25 cellular contexts compared by ENCODE assay signal in genomic region chr11:123157995-123158394, GRCh38. TPM values are rescaled to one million over a fixed set of nuclear protein-coding genes. Genes with fewer than 3 reads are reported as not detected.
DNase-seq lines count a peak whose midpoint lies in the region; ATAC-seq, FAIRE-seq and TF ChIP-seq lines count a peak whose summit lies in the region.
"Had no signal": no experiment of that assay in that cellular context is flagged by ENCODE, and none has a peak within 500 bp of the region (broad histone marks: within the 10 kb centered on the region; RNA-seq: fewer than 3 reads in every experiment).

No MANE protein-coding gene starts in this region.

- WGBS in smooth muscle cell (ENCODE audit: low lambda C conversion rate), result 90% methylated on average over 7 of the region's 7 CpGs

- no peak overlapping the region for H3K27ac ChIP-seq in right atrium auricular region
- H3K27ac ChIP-seq in smooth muscle cell (ENCODE audit: low read depth), result no peak overlapping the region
- H3K27ac ChIP-seq: KMS-11, spleen had no signal

- peaks cover 59% of the 10 kb centered on the region for H3K79me2 ChIP-seq in smooth muscle cell (ENCODE audit: low read depth)

- no peak overlapping the region for H3K4me2 ChIP-seq in smooth muscle cell
- H3K4me2 ChIP-seq: KMS-11 had no signal

- H3K4me3 ChIP-seq in right atrium auricular region, result no peak overlapping the region
- H3K4me3 ChIP-seq in bronchial epithelial cell (ENCODE audit: low read depth, low read length), result no peak overlapping the region
- H3K4me3 ChIP-seq in smooth muscle cell, result no peak overlapping the region
- H3K4me3 ChIP-seq: lung, spleen had no signal

- no peak for DNase-seq in Right ventricle myocardium inferior (ENCODE audit: missing footprints)
- no peak for DNase-seq in right atrium auricular region (ENCODE audit: low spot score)
- peak; percentile 69 for DNase-seq in NCI-H2227 treated with DMSO at 0.1 percent for 48 hours (lab: John Stamatoyannopoulos, UW)
- no peak for DNase-seq in bronchial epithelial cell (ENCODE audit: low read depth)
- no peak for DNase-seq in type B pancreatic cell (ENCODE audit: extremely low spot score, unreplicated experiment)
- no peak for DNase-seq in HuH-7 (ENCODE audit: low spot score)
- no peak for DNase-seq in smooth muscle cell (lab: John Stamatoyannopoulos, UW; ENCODE audit: unreplicated experiment)
- DNase-seq: 8988T; activated CD4-positive, CD25-positive, alpha-beta regulatory T cell treated with anti-CD3 and anti-CD28 coated beads, Interleukin-2, amount 50 U/mL, for 72 hours; activated CD8-positive, alpha-beta T cell treated with anti-CD3 and anti-CD28 coated beads for 36 hours; CD4-positive, alpha-beta T cell; dermis blood vessel endothelial cell; NCI-H1436 treated with DMSO at 0.1 percent for 48 hours; NCI-H524 treated with DMSO at 0.1 percent for 48 hours; spleen; stimulated activated CD4-positive, alpha-beta T cell treated with anti-CD3 and anti-CD28 coated beads, Interleukin-2, amount 100 ng/mL, for 48 hours; T-helper 17 cell had no signal

- H3K4me1 ChIP-seq in right atrium auricular region, result no peaks in the 10 kb centered on the region
- no peaks in the 10 kb centered on the region for H3K4me1 ChIP-seq in smooth muscle cell (ENCODE audit: low read depth)

- H4K20me1 ChIP-seq in smooth muscle cell (ENCODE audit: low read depth), result peaks cover 82% of the 10 kb centered on the region

- no peaks in the 10 kb centered on the region for H3K9me3 Mint-ChIP-seq in type B pancreatic cell
- H3K9me3 Mint-ChIP-seq: activated CD8-positive, alpha-beta T cell treated with anti-CD3 and anti-CD28 coated beads for 36 hours; activated naive CD4-positive, alpha-beta T cell treated with anti-CD3 and anti-CD28 coated beads, Interleukin-2, amount 50 U/mL, for 72 hours; central memory CD8-positive, alpha-beta T cell; nephron had no signal

- H3K4me1 Mint-ChIP-seq in type B pancreatic cell (ENCODE audit: unreplicated experiment), result peaks cover 36% of the 10 kb centered on the region

- H3K36me3 ChIP-seq in right atrium auricular region (no peaks in the 10 kb centered on the region), bronchial epithelial cell (ENCODE audit: control insufficient read depth, insufficient read depth, low read length) (no peaks in the 10 kb centered on the region), smooth muscle cell (ENCODE audit: low read depth) (peaks cover 8% of the 10 kb centered on the region)
- H3K36me3 ChIP-seq: spleen had no signal

- no peak overlapping the region for H2AFZ ChIP-seq in smooth muscle cell (ENCODE audit: low read depth)

- no peaks in the 10 kb centered on the region for H3K27me3 ChIP-seq in right atrium auricular region
- H3K27me3 ChIP-seq in bronchial epithelial cell (ENCODE audit: control insufficient read depth, insufficient read depth, low read length), result no peaks in the 10 kb centered on the region
- H3K27me3 ChIP-seq in smooth muscle cell (ENCODE audit: low read depth), result no peaks in the 10 kb centered on the region
- H3K27me3 ChIP-seq: spleen had no signal

- no peaks in the 10 kb centered on the region for H3F3A ChIP-seq in smooth muscle cell (ENCODE audit: low read depth)

- H3K4me3 Mint-ChIP-seq in type B pancreatic cell, result peak overlapping the region; percentile 34
- H3K4me3 Mint-ChIP-seq: activated CD8-positive, alpha-beta T cell treated with anti-CD3 and anti-CD28 coated beads for 36 hours; CD4-positive, alpha-beta T cell; central memory CD8-positive, alpha-beta T cell; nephron; T-helper 17 cell had no signal

- TF ChIP-seq CTCF in right atrium auricular region (IDR thresholded peaks at IDR 0.05) (no peak), bronchial epithelial cell (IDR thresholded peaks at IDR 0.05; ENCODE audit: insufficient read depth, low read length, severe bottlenecking) (no peak), type B pancreatic cell (conservative IDR thresholded peaks at IDR 0.05) (no peak), smooth muscle cell (IDR thresholded peaks at IDR 0.05; ENCODE audit: borderline replicate concordance, insufficient read depth, poor library complexity, severe bottlenecking) (no peak)

- peak; percentile 72 for FAIRE-seq in bronchial epithelial cell (lab: Jason Lieb, UNC)
- FAIRE-seq: keratinocyte, RCC 7860 had no signal

- intact Hi-C loops in Right ventricle myocardium inferior (cut with DNase I), result no loop called here

- peaks cover 24% of the 10 kb centered on the region for H3K36me3 Mint-ChIP-seq in type B pancreatic cell

- no peaks in the 10 kb centered on the region for H3K27me3 Mint-ChIP-seq in type B pancreatic cell
- H3K27me3 Mint-ChIP-seq: CD4-positive, alpha-beta T cell had no signal

- H3K27ac Mint-ChIP-seq in type B pancreatic cell, result no peak overlapping the region
- H3K27ac Mint-ChIP-seq: activated CD8-positive, alpha-beta T cell treated with anti-CD3 and anti-CD28 coated beads for 36 hours; activated naive CD4-positive, alpha-beta T cell treated with anti-CD3 and anti-CD28 coated beads, Interleukin-2, amount 50 U/mL, for 72 hours; CD4-positive, alpha-beta T cell; T-helper 17 cell had no signal

- H3K9ac ChIP-seq in smooth muscle cell (ENCODE audit: low read depth), result no peak overlapping the region
- H3K9ac ChIP-seq: KMS-11 had no signal

- ATAC-seq in Right ventricle myocardium inferior, result peak; percentile 62
- ATAC-seq in GM19324 (IDR thresholded peaks at IDR 0.05; ENCODE audit: low FRiP score, unreplicated experiment), result no peak
- ATAC-seq: activated CD8-positive, alpha-beta T cell treated with anti-CD3 and anti-CD28 coated beads for 36 hours; activated naive CD4-positive, alpha-beta T cell treated with anti-CD3 and anti-CD28 coated beads, Interleukin-2, amount 50 U/mL, for 72 hours; T-helper 17 cell had no signal

- H3K9me3 ChIP-seq in right atrium auricular region (peaks cover 0 to 7% of the 10 kb centered on the region in 2 donors), smooth muscle cell (replicated peaks; ENCODE audit: low read depth) (no peaks in the 10 kb centered on the region)

RNA-seq across cellular contexts. Expression of gene CLMP, which starts 37.1 kb away (rescaled TPM):
- total RNA-seq in Right ventricle myocardium inferior (8.6 TPM), right atrium auricular region (10 to 100 TPM in 1 of 2 donors, 1 to 10 TPM in 1; 8.4 to 34.3 TPM), bronchial epithelial cell (9.7 and 34.5 TPM in 2 replicates), type B pancreatic cell (ENCODE audit: low replicate concordance) (3.6 and 65.7 TPM in 2 replicates), smooth muscle cell (163 and 176 TPM in 2 replicates)
- polyA plus RNA-seq in smooth muscle cell, result 62.0 and 74.0 TPM in 2 replicates
